In genomic region chr2:48205137-48205798, GRCh38 we compare ENCODE assay signal across 8 cellular contexts.
DNase-seq lines count a peak whose midpoint lies in the region; ATAC-seq, FAIRE-seq and TF ChIP-seq lines count a peak whose summit lies in the region.

No MANE protein-coding gene starts in this region.

- no CpG with 5 or more reads among the region's 7 CpGs for WGBS in neuronal stem cell (ENCODE audit: extremely low coverage in 2 of 2, insufficient read length in 2 of 2, insufficient replicate concordance in 1 of 2), 2 donors

- H3K23ac ChIP-seq in neuronal stem cell (ENCODE audit: low read depth, low read length, poor library complexity) = no peak overlapping the region

- H3K4me3 ChIP-seq in adipocyte (ENCODE audit: low read length) (no peak overlapping the region), neuronal stem cell (ENCODE audit: low read length in 2 of 2) (no peak overlapping the region), right atrium auricular region (no peak overlapping the region)

- TF ChIP-seq CTCF in right atrium auricular region (IDR thresholded peaks at IDR 0.05) = no peak

- H3K27ac ChIP-seq in neuronal stem cell (replicated peaks; ENCODE audit: low read length) (no peak overlapping the region), right atrium auricular region (no peak overlapping the region)

- H3K9me3 ChIP-seq in adipocyte (ENCODE audit: control insufficient read depth, low read length) (no peaks in the 10 kb centered on the region), neuronal stem cell (replicated peaks in 1 of 2; ENCODE audit: control insufficient read depth in 2 of 2, insufficient read depth in 1 of 2, low read depth in 1 of 2, low read length in 2 of 2) (no peaks in the 10 kb centered on the region), right atrium auricular region (no peaks in the 10 kb centered on the region)

- H3K14ac ChIP-seq in neuronal stem cell (ENCODE audit: low read length) = no peak overlapping the region

- no peak overlapping the region for H3K18ac ChIP-seq in neuronal stem cell (ENCODE audit: low read length)

- no peak overlapping the region for H2BK15ac ChIP-seq in neuronal stem cell (ENCODE audit: low read length)

- H2BK120ac ChIP-seq in neuronal stem cell (ENCODE audit: low read depth, low read length) = no peak overlapping the region

- H3K79me1 ChIP-seq in neuronal stem cell (ENCODE audit: low read depth, low read length) = no peaks in the 10 kb centered on the region

- no peak overlapping the region for H4K91ac ChIP-seq in neuronal stem cell (ENCODE audit: low read depth, low read length, poor library complexity)

- DNase-seq in GM18507 (ENCODE audit: extremely low spot score, insufficient read length, low read depth) (no peak), adipocyte (ENCODE audit: low read depth) (peak; percentile 11), neuronal stem cell (ENCODE audit: low spot score) (peak; percentile 31), SKM-1 (lab: John Stamatoyannopoulos, UW; ENCODE audit: unreplicated experiment) (no peak), DMS53 (lab: John Stamatoyannopoulos, UW) (no peak), right atrium auricular region (ENCODE audit: low spot score) (no peak)
- DNase-seq in activated CD4-positive, alpha-beta T cell treated with anti-CD3 and anti-CD28 coated beads for 4 hours = no peak

- H3K27me3 ChIP-seq in adipocyte (replicated peaks; ENCODE audit: control insufficient read depth, insufficient read depth, low read length) (no peaks in the 10 kb centered on the region), neuronal stem cell (ENCODE audit: control insufficient read depth in 3 of 3, insufficient read depth in 3 of 3, low read depth in 1 of 3, low read length in 3 of 3) (peaks cover 0 to 2% (median 0%) of the 10 kb centered on the region in 3 experiments), right atrium auricular region (no peaks in the 10 kb centered on the region)

- H3K4me1 ChIP-seq in adipocyte (ENCODE audit: control insufficient read depth, insufficient read depth, low read length) (peaks cover 13% of the 10 kb centered on the region), neuronal stem cell (ENCODE audit: control insufficient read depth in 2 of 2, insufficient read depth in 1 of 2, low read depth in 1 of 2, low read length in 2 of 2) (peaks cover 0 to 8% of the 10 kb centered on the region in 2 donors), right atrium auricular region (peaks cover 0 to 11% of the 10 kb centered on the region in 2 donors)

- H3K36me3 ChIP-seq in adipocyte (ENCODE audit: control insufficient read depth, insufficient read depth, low read length, severe bottlenecking) (no peaks in the 10 kb centered on the region), neuronal stem cell (replicated peaks in 1 of 2; ENCODE audit: control insufficient read depth in 2 of 2, insufficient read depth in 2 of 2, low read length in 2 of 2) (no peaks in the 10 kb centered on the region), right atrium auricular region (no peaks in the 10 kb centered on the region)

- H2AFZ ChIP-seq in neuronal stem cell (ENCODE audit: low read length) = peak overlapping the region; percentile 81

- FAIRE-seq in GM18507 (lab: Jason Lieb, UNC) = peak; percentile 57

- ATAC-seq in HG02798 (IDR thresholded peaks at IDR 0.05; ENCODE audit: poor library complexity, unreplicated experiment) = peak; percentile 82

- H2AK5ac ChIP-seq in neuronal stem cell (ENCODE audit: low read depth, low read length) = no peak overlapping the region

- no peak overlapping the region for H2BK5ac ChIP-seq in neuronal stem cell (ENCODE audit: low read length)

- H2BK12ac ChIP-seq in neuronal stem cell (ENCODE audit: low read length) = no peak overlapping the region

- H3K9ac ChIP-seq in adipocyte (ENCODE audit: low read length) (no peak overlapping the region), neuronal stem cell (ENCODE audit: low read depth, low read length, poor library complexity) (no peak overlapping the region)

- H3K4ac ChIP-seq in neuronal stem cell (ENCODE audit: low read length) = no peak overlapping the region

- H3K4me2 ChIP-seq in neuronal stem cell (ENCODE audit: insufficient read depth, low read length, poor library complexity, severe bottlenecking) = no peak overlapping the region

- H4K8ac ChIP-seq in neuronal stem cell (ENCODE audit: low read depth, low read length) = no peak overlapping the region

Comparison
In these comparisons a context has a peak if more than half of its experiments do, and no peak if none do; other contexts are left out.
1. DNase-seq: peak in adipocyte (single experiment) and neuronal stem cell (single experiment); none in GM18507 (single experiment), SKM-1 (single experiment), activated CD4-positive, alpha-beta T cell treated with anti-CD3 and anti-CD28 coated beads for 4 hours (0 of 2), DMS53 (single experiment) and right atrium auricular region (single experiment).